17 cellular contexts compared by ENCODE assay signal in genomic region chr18:28767781-28768211, GRCh38.
DNase-seq lines count a peak whose midpoint lies in the region; ATAC-seq and TF ChIP-seq lines count a peak whose summit lies in the region.
"Had no signal": no experiment of that assay in that cellular context is flagged by ENCODE, and none has a peak within 500 bp of the region (broad histone marks: within the 10 kb centered on the region; RNA-seq: fewer than 3 reads in every experiment).

No MANE protein-coding gene starts in this region.

- H3K9me3 Mint-ChIP-seq in naive thymus-derived CD4-positive, alpha-beta T cell: peaks cover 0 to 4% (median 0%) of the 10 kb centered on the region in 11 donors
- H3K9me3 Mint-ChIP-seq: GM23338, mesothelial cell of epicardium had no signal

- POLR2A ChIA-PET in naive thymus-derived CD4-positive, alpha-beta T cell (lab: Charles Lee): no interaction called here

- TF ChIP-seq POLR2A in Peyer's patch (IDR thresholded peaks at IDR 0.05): no peak

- peaks cover 0 to 4% (median 0%) of the 10 kb centered on the region in 7 donors for H3K4me1 Mint-ChIP-seq in naive thymus-derived CD4-positive, alpha-beta T cell
- H3K4me1 Mint-ChIP-seq: GM23338 had no signal

- in situ Hi-C loops in brain microvascular endothelial cell (cut with HindIII; ENCODE audit: low pct_ligation_motif_present, low sequenced_read_pairs): no loop called here

- peak; percentile 39 for DNase-seq in AG08395 (ENCODE audit: low spot score)
- peak; percentile 69 for DNase-seq in HT1080 (ENCODE audit: low read depth)
- peak; percentile 2 for DNase-seq in brain microvascular endothelial cell
- DNase-seq in iris pigment epithelial cell (ENCODE audit: low read depth): peak; percentile 87
- no peak for DNase-seq in effector memory CD4-positive, alpha-beta T cell
- no peak for DNase-seq in Peyer's patch
- no peak for DNase-seq in naive thymus-derived CD4-positive, alpha-beta T cell
- DNase-seq: activated CD4-positive, alpha-beta T cell treated with anti-CD3 and anti-CD28 coated beads, Interleukin-2, amount 50 U/mL, for 48 hours; DMS79 treated with DMSO at 0.1 percent for 48 hours; MV-4-11; stimulated activated naive CD4-positive, alpha-beta T cell treated with Interleukin-2 at 50 U/mL for 16 hours had no signal

- H3K9me3 ChIP-seq in effector memory CD4-positive, alpha-beta T cell (ENCODE audit: control insufficient read depth, low read length): no peaks in the 10 kb centered on the region
- no peaks in the 10 kb centered on the region for H3K9me3 ChIP-seq in Peyer's patch
- no peaks in the 10 kb centered on the region for H3K9me3 ChIP-seq in naive thymus-derived CD4-positive, alpha-beta T cell (ENCODE audit: control insufficient read depth in 2 of 3, low read length in 3 of 3)

- H3K36me3 ChIP-seq in brain microvascular endothelial cell (replicated peaks): no peaks in the 10 kb centered on the region
- no peaks in the 10 kb centered on the region for H3K36me3 ChIP-seq in effector memory CD4-positive, alpha-beta T cell (ENCODE audit: control insufficient read depth, insufficient read depth, low read length)
- no peaks in the 10 kb centered on the region for H3K36me3 ChIP-seq in Peyer's patch
- H3K36me3 ChIP-seq in naive thymus-derived CD4-positive, alpha-beta T cell (ENCODE audit: control insufficient read depth in 2 of 3, insufficient read depth in 3 of 3, low read length in 3 of 3): no peaks in the 10 kb centered on the region
- H3K36me3 ChIP-seq: cardiac muscle cell had no signal

- CTCF ChIA-PET in naive thymus-derived CD4-positive, alpha-beta T cell (lab: Charles Lee): no interaction called here

- no peak for ATAC-seq in HG03521 (IDR thresholded peaks at IDR 0.05; ENCODE audit: unreplicated experiment)
- ATAC-seq in naive thymus-derived CD4-positive, alpha-beta T cell: no peak
- ATAC-seq: GM23338, Panc1 had no signal

- no peaks in the 10 kb centered on the region for H3K27me3 ChIP-seq in brain microvascular endothelial cell (replicated peaks)
- no peaks in the 10 kb centered on the region for H3K27me3 ChIP-seq in effector memory CD4-positive, alpha-beta T cell (replicated peaks; ENCODE audit: control insufficient read depth, insufficient read depth, low read length, poor library complexity, severe bottlenecking)
- no peaks in the 10 kb centered on the region for H3K27me3 ChIP-seq in Peyer's patch
- no peaks in the 10 kb centered on the region for H3K27me3 ChIP-seq in naive thymus-derived CD4-positive, alpha-beta T cell (ENCODE audit: control insufficient read depth in 2 of 2, insufficient read depth in 2 of 2, low read length in 2 of 2)
- H3K27me3 ChIP-seq: cardiac muscle cell had no signal

- H3K27ac ChIP-seq in brain microvascular endothelial cell (no peak overlapping the region), Peyer's patch (no peak overlapping the region)
- no peak overlapping the region for H3K27ac ChIP-seq in effector memory CD4-positive, alpha-beta T cell (ENCODE audit: insufficient read depth, low read length, poor library complexity, severe bottlenecking)
- H3K27ac ChIP-seq in naive thymus-derived CD4-positive, alpha-beta T cell (ENCODE audit: low read depth, low read length): no peak overlapping the region
- H3K27ac ChIP-seq: cardiac muscle cell had no signal

- H3K4me3 Mint-ChIP-seq in naive thymus-derived CD4-positive, alpha-beta T cell: no peak overlapping the region
- H3K4me3 Mint-ChIP-seq: GM23338, mesothelial cell of epicardium had no signal

- H3K4me1 ChIP-seq in effector memory CD4-positive, alpha-beta T cell (ENCODE audit: control insufficient read depth, insufficient read depth, low read length, poor library complexity, severe bottlenecking): no peaks in the 10 kb centered on the region
- no peaks in the 10 kb centered on the region for H3K4me1 ChIP-seq in Peyer's patch
- H3K4me1 ChIP-seq in naive thymus-derived CD4-positive, alpha-beta T cell (ENCODE audit: control insufficient read depth in 2 of 2, insufficient read depth in 2 of 2, low read length in 2 of 2): no peaks in the 10 kb centered on the region

- H3K4me3 ChIP-seq in brain microvascular endothelial cell (ENCODE audit: low read depth, low read length) (no peak overlapping the region), Peyer's patch (no peak overlapping the region)
- no peak overlapping the region for H3K4me3 ChIP-seq in effector memory CD4-positive, alpha-beta T cell (ENCODE audit: insufficient read depth, low read depth, low read length, poor library complexity, severe bottlenecking)
- H3K4me3 ChIP-seq in naive thymus-derived CD4-positive, alpha-beta T cell (ENCODE audit: low read length): no peak overlapping the region
- H3K4me3 ChIP-seq: cardiac muscle cell, GM23338 had no signal

- no peaks in the 10 kb centered on the region for H3K36me3 Mint-ChIP-seq in naive thymus-derived CD4-positive, alpha-beta T cell
- H3K36me3 Mint-ChIP-seq: mesothelial cell of epicardium had no signal

- no peak overlapping the region for H3K27ac Mint-ChIP-seq in naive thymus-derived CD4-positive, alpha-beta T cell
- H3K27ac Mint-ChIP-seq: activated T-helper 2 cell treated with anti-CD3 and anti-CD28 coated beads, Interferon-gamma antibody, Interleukin-2, Interleukin-4, amounts not matched to agents 10 μg/mL and 5 μg/mL and 100 μg/mL, durations not matched to agents 14 hours and 24 hours and 36 hours; GM23338; mesothelial cell of epicardium had no signal

- no peak for TF ChIP-seq CTCF in brain microvascular endothelial cell (IDR thresholded peaks at IDR 0.05; ENCODE audit: low read depth, low read length, missing control alignments)
- TF ChIP-seq CTCF in Peyer's patch (IDR thresholded peaks at IDR 0.05): no peak

- intact Hi-C loops in naive thymus-derived CD4-positive, alpha-beta T cell (cut with micrococcal nuclease): no loop called here

- H3K27me3 Mint-ChIP-seq in naive thymus-derived CD4-positive, alpha-beta T cell: no peaks in the 10 kb centered on the region

Comparison
In these comparisons a context has a peak if more than half of its experiments do, and no peak if none do; other contexts are left out.
1. DNase-seq: peak in AG08395 (single experiment), HT1080 (single experiment), brain microvascular endothelial cell (single experiment) and iris pigment epithelial cell (single experiment); none in effector memory CD4-positive, alpha-beta T cell (0 of 3), Peyer's patch (0 of 3) and naive thymus-derived CD4-positive, alpha-beta T cell (0 of 9).